ENCODE assay signal across 8 cellular contexts in genomic region chr10:101272229-101272868, GRCh38. TPM values are rescaled to one million over a fixed set of nuclear protein-coding genes. Genes with fewer than 3 reads are reported as not detected.
DNase-seq lines count a peak whose midpoint lies in the region; ATAC-seq, FAIRE-seq and TF ChIP-seq lines count a peak whose summit lies in the region.

No MANE protein-coding gene starts in this region.

- peaks cover 40% of the 10 kb centered on the region for H3K27me3 Mint-ChIP-seq in activated B cell treated with CpG ODN at 0.5 μM for 24 hours

- H3K4me3 Mint-ChIP-seq in activated B cell treated with CpG ODN at 0.5 μM for 24 hours, result no peak overlapping the region

- FAIRE-seq in GM12891 (lab: Jason Lieb, UNC), result peak; percentile 89

- POLR2A ChIA-PET in activated B cell treated with CpG ODN at 0.5 μM for 24 hours (lab: Charles Lee), result no interaction called here

- intact Hi-C loops in activated B cell treated with CpG ODN at 0.5 μM for 24 hours (cut with micrococcal nuclease), result loop anchor here (1.0 kb wide), 3 partner anchors 19 to 298 kb away; no protein-coding TSS in a partner anchor
- intact Hi-C loops in left colon (cut with DNase I, micrococcal nuclease), result no loop called here

- DNase-seq in 8988T (peak; percentile 84), GM12891 (ENCODE audit: insufficient read length, low spot score) (peak; percentile 73), NCI-H2107 (lab: John Stamatoyannopoulos, UW) (peak; percentile 15), activated B cell treated with CpG ODN at 0.5 μM for 24 hours (peak; percentile 41), cardiac fibroblast (ENCODE audit: low read depth in 2 of 2) (peak; percentile 71 to 79), left colon (peak in 1 of 2 donors; percentile 48)
- peak; percentile 51 to 53 for DNase-seq in stimulated activated CD4-positive, alpha-beta T cell treated with anti-CD3 and anti-CD28 coated beads, Interleukin-4, amount 100 ng/mL, for 48 hours (ENCODE audit: low read depth in 2 of 2)

- CTCF ChIA-PET in activated B cell treated with CpG ODN at 0.5 μM for 24 hours (lab: Charles Lee), result interaction anchor here (0.9 to 2.8 kb wide), 12 partner anchors 8 to 298 kb away, joined by 3 to 17 read pairs (median 4); no protein-coding TSS in a partner anchor

- no peaks in the 10 kb centered on the region for H3K4me1 Mint-ChIP-seq in activated B cell treated with CpG ODN at 0.5 μM for 24 hours

- ATAC-seq in activated B cell treated with CpG ODN at 0.5 μM for 24 hours (ENCODE audit: low read depth) (peak; percentile 67), left colon (peak; percentile 81), HG03039 (IDR thresholded peaks at IDR 0.05; ENCODE audit: unreplicated experiment) (no peak)

- no peak overlapping the region for H3K27ac Mint-ChIP-seq in activated B cell treated with CpG ODN at 0.5 μM for 24 hours

- no peak overlapping the region for H3K4me3 ChIP-seq in cardiac fibroblast (replicated peaks in 1 of 2; ENCODE audit: low read depth in 2 of 2, low read length in 2 of 2)

- TF ChIP-seq CTCF in activated B cell treated with CpG ODN at 0.5 μM for 24 hours (IDR thresholded peaks at IDR 0.05) (no peak), cardiac fibroblast (IDR thresholded peaks at IDR 0.05; ENCODE audit: low read depth, low read length) (peak; percentile 91)

- TF ChIP-seq POLR2A in GM12891 (IDR thresholded peaks at IDR 0.05; ENCODE audit: low read depth, low read length), result no peak

- no peaks in the 10 kb centered on the region for H3K36me3 Mint-ChIP-seq in activated B cell treated with CpG ODN at 0.5 μM for 24 hours (ENCODE audit: low read depth)

- no peaks in the 10 kb centered on the region for H3K9me3 Mint-ChIP-seq in activated B cell treated with CpG ODN at 0.5 μM for 24 hours

TF ChIP-seq in GM12891, 5 proteins besides CTCF, POLR2A, EP300 and RAD21:
- no peak for TF ChIP-seq POU2F2 (IDR thresholded peaks at IDR 0.05; ENCODE audit: low read depth, low read length)
- no peak for TF ChIP-seq SPI1 (IDR thresholded peaks at IDR 0.05; ENCODE audit: low read depth, low read length)
- TF ChIP-seq PAX5 (IDR thresholded peaks at IDR 0.05; ENCODE audit: insufficient read depth, low read length, severe bottlenecking), result no peak
- TF ChIP-seq TAF1 (IDR thresholded peaks at IDR 0.05; ENCODE audit: low read depth, low read length), result no peak
- TF ChIP-seq POLR2AphosphoS5 (IDR thresholded peaks at IDR 0.05; ENCODE audit: low read depth, low read length), result no peak

RNA-seq across cellular contexts. Expression of gene LBX1, which starts 43.1 kb away (rescaled TPM):
- polyA plus RNA-seq in GM12891 (2012; ENCODE audit: low read depth, missing spikeins), result not detected
- total RNA-seq in activated B cell treated with CpG ODN at 0.5 μM for 24 hours (not detected in 2 replicates), left colon (not detected)
